In genomic region chr7:113867325-113867724, GRCh38 we compare ENCODE assay signal across 39 cellular contexts. TPM values are rescaled to one million over a fixed set of nuclear protein-coding genes. Genes with fewer than 3 reads are reported as not detected.
"Had no signal": no experiment of that assay in that cellular context is flagged by ENCODE, and none has a peak within 500 bp of the region (broad histone marks: within the 10 kb centered on the region; RNA-seq: fewer than 3 reads in every experiment).

No MANE protein-coding gene starts in this region.

- H3K9me3 ChIP-seq: MG63 had no signal

- DNase-seq: Karpas-422, Kasumi-1, MG63, MM.1S, MV-4-11, NCI-H1048, NCI-H1092, NCI-H1092 treated with DMSO at 0.1 percent for 48 hours, NCI-H1105, NCI-H1105 treated with DMSO at 0.1 percent for 48 hours, NCI-H1417, NCI-H1417 treated with DMSO at 0.1 percent for 48 hours, NCI-H1436, NCI-H1436 treated with DMSO at 0.1 percent for 48 hours, NCI-H146, NCI-H1694, NCI-H1694 treated with DMSO at 0.1 percent for 48 hours, NCI-H187, NCI-H187 treated with DMSO at 0.1 percent for 48 hours, NCI-H1930, NCI-H2029, NCI-H2029 treated with DMSO at 0.1 percent for 48 hours, NCI-H2081, NCI-H2081 treated with DMSO at 0.1 percent for 48 hours, NCI-H2107, NCI-H2171, NCI-H2171 treated with DMSO at 0.1 percent for 48 hours, NCI-H2227 treated with DMSO at 0.1 percent for 48 hours, NCI-H226, NCI-H345, NCI-H446, NCI-H446 treated with DMSO at 0.1 percent for 48 hours, NCI-H510A, NCI-H510A treated with DMSO at 0.1 percent for 48 hours, NCI-H524 had no signal

- H3K4me3 ChIP-seq: MG63 had no signal

- H3K27me3 ChIP-seq: MG63 had no signal

- H3K36me3 ChIP-seq: MG63 had no signal

RNA-seq across cellular contexts. Expression of gene PPP1R3A, which starts 51.5 kb away (rescaled TPM):
- total RNA-seq: LHCN-M2, M059J, MCF 10A, NCI-H460 had no signal
